Comparison of ENCODE assay signal across 8 cellular contexts in genomic region chr5:56815657-56816545, GRCh38. TPM values are rescaled to one million over a fixed set of nuclear protein-coding genes. Genes with fewer than 3 reads are reported as not detected.
A peak's percentile ranks its signal among the peaks of the same experiment; 100 is the strongest.
DNase-seq lines count a peak whose midpoint lies in the region; ATAC-seq and TF ChIP-seq lines count a peak whose summit lies in the region.

No MANE protein-coding gene starts in this region.

- DNase-seq in GM06990 (ENCODE audit: extremely low read depth, insufficient read length) (peak; percentile 69), KBM-7 (peak; percentile 39), NCI-H187 treated with DMSO at 0.1 percent for 48 hours (lab: John Stamatoyannopoulos, UW) (no peak)
- peak; percentile 32 for DNase-seq in activated CD4-positive, alpha-beta T cell treated with anti-CD3 and anti-CD28 coated beads, Interleukin-2, amount 50 U/mL, for 1 hour
- DNase-seq in effector CD8-positive, alpha-beta T cell (lab: John Stamatoyannopoulos, UW), result peak; percentile 28

- H3K4me1 ChIP-seq in mononuclear cell (ENCODE audit: insufficient read depth, low read length) (peaks cover 35% of the 10 kb centered on the region), subcutaneous abdominal adipose tissue (ENCODE audit: control insufficient read depth in 5 of 5, insufficient read depth in 5 of 5, low read length in 5 of 5) (peaks cover 3 to 37% (median 35%) of the 10 kb centered on the region in 5 donors)

- H3K4me3 ChIP-seq in GM06990 (replicated peaks; ENCODE audit: low read depth, low read length), result peak overlapping the region; percentile 65
- H3K4me3 ChIP-seq in mononuclear cell (ENCODE audit: low read length), result peak overlapping the region; percentile 89
- H3K4me3 ChIP-seq in subcutaneous abdominal adipose tissue (ENCODE audit: low read depth in 1 of 5, low read length in 5 of 5), result peak overlapping the region; percentile 44 to 97 (median 93)

- ATAC-seq in GM21786 (IDR thresholded peaks at IDR 0.05; ENCODE audit: unreplicated experiment), result peak; percentile 15

- in situ Hi-C loops in KBM-7 (cut with MboI; ENCODE audit: low pct_unique_long_range_greater_than_20kb, low sequenced_read_pairs), result no loop called here

- H3K36me3 ChIP-seq in GM06990 (ENCODE audit: control insufficient read depth, insufficient read depth, low read length), result no peaks in the 10 kb centered on the region
- H3K36me3 ChIP-seq in subcutaneous abdominal adipose tissue (ENCODE audit: control insufficient read depth in 5 of 5, insufficient read depth in 5 of 5, low read length in 5 of 5), result no peaks in the 10 kb centered on the region

- peak overlapping the region; percentile 86 for H3K27ac ChIP-seq in subcutaneous abdominal adipose tissue (ENCODE audit: low read depth, low read length)

- H3K9ac ChIP-seq in subcutaneous abdominal adipose tissue (ENCODE audit: low read length in 5 of 5), result peak overlapping the region; percentile 66 to 93 (median 82)

- TF ChIP-seq CTCF in GM06990 (IDR thresholded peaks at IDR 0.05; ENCODE audit: insufficient read depth, low read length, poor library complexity, severe bottlenecking), result no peak

- peaks cover 3% of the 10 kb centered on the region; the same call in 1 of the 2 replicates for H3K27me3 ChIP-seq in GM06990 (replicated peaks; ENCODE audit: control insufficient read depth, insufficient read depth, low read length)
- no peaks in the 10 kb centered on the region for H3K27me3 ChIP-seq in mononuclear cell (ENCODE audit: insufficient read depth, low read length)
- no peaks in the 10 kb centered on the region for H3K27me3 ChIP-seq in subcutaneous abdominal adipose tissue (ENCODE audit: control insufficient read depth in 5 of 5, insufficient read depth in 4 of 5, low read length in 5 of 5)

- no peaks in the 10 kb centered on the region for H3K9me3 ChIP-seq in mononuclear cell (ENCODE audit: low read depth, low read length)
- no peaks in the 10 kb centered on the region for H3K9me3 ChIP-seq in subcutaneous abdominal adipose tissue (ENCODE audit: control insufficient read depth in 5 of 5, low read length in 5 of 5)

RNA-seq across cellular contexts. Expression of gene MAP3K1, which starts 0.6 kb away (rescaled TPM):
- total RNA-seq in mononuclear cell, result 125 TPM
